25 cellular contexts compared by ENCODE assay signal in the genomic region with DNA sequence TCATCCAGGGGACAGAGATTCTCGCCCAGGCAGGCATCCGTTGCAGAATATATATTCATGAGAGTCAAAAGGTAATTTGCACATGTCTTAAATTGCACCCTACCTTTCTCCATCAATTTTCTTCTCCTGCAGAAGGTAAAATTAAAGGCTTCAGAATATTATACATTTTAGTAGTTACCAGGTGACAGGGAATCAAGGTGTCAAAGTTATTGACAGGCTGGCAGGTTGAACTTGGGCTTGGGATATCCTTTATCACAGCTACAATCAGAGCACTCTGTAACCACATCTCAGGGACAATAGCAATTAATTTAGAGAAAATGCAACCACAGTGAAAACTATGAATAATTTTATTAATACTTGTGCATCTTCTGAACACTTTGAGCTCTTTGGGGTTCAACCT.
"Had no signal": no experiment of that assay in that cellular context is flagged by ENCODE, and none has a peak within 500 bp of the region (broad histone marks: within the 10 kb centered on the region; RNA-seq: fewer than 3 reads in every experiment).

No MANE protein-coding gene starts in this region.

- H3K9me3 Mint-ChIP-seq: dendritic cell treated with granulocyte-macrophage colony-stimulating factor and Interleukin-4, amounts not matched to agents 40 ng/mL and 50 ng/mL, for 4 days; effector memory CD8-positive, alpha-beta T cell had no signal

- H3K36me3 ChIP-seq: colonic mucosa, esophagus muscularis mucosa, esophagus squamous epithelium, gastrocnemius medialis, gastroesophageal sphincter, heart left ventricle, heart right ventricle had no signal

- H3K27me3 ChIP-seq: colonic mucosa, dorsolateral prefrontal cortex, esophagus muscularis mucosa, esophagus squamous epithelium, foreskin keratinocyte, gastrocnemius medialis, gastroesophageal sphincter had no signal

- H3K27ac Mint-ChIP-seq: dendritic cell treated with granulocyte-macrophage colony-stimulating factor and Interleukin-4, amounts not matched to agents 40 ng/mL and 50 ng/mL, for 4 days; effector memory CD8-positive, alpha-beta T cell; endodermal cell had no signal

- H3K27ac ChIP-seq: colonic mucosa, coronary artery, dorsolateral prefrontal cortex, epithelial cell of prostate, esophagus muscularis mucosa, esophagus squamous epithelium, foreskin keratinocyte, gastrocnemius medialis, gastroesophageal sphincter, heart left ventricle, heart right ventricle had no signal

- H3K9me3 ChIP-seq: colonic mucosa, esophagus muscularis mucosa, esophagus squamous epithelium, gastrocnemius medialis, gastroesophageal sphincter had no signal

- H3K4me3 ChIP-seq: colonic mucosa, coronary artery, dorsolateral prefrontal cortex, esophagus muscularis mucosa, esophagus squamous epithelium, gastrocnemius medialis, gastroesophageal sphincter, heart left ventricle, heart right ventricle had no signal

- H3K4me1 Mint-ChIP-seq: endodermal cell had no signal

- ATAC-seq: effector memory CD8-positive, alpha-beta T cell; esophagus mucosa; foreskin keratinocyte; gastrocnemius medialis; gastroesophageal sphincter; heart left ventricle had no signal

- H3K4me3 Mint-ChIP-seq: dendritic cell treated with granulocyte-macrophage colony-stimulating factor and Interleukin-4, amounts not matched to agents 40 ng/mL and 50 ng/mL, for 4 days; effector memory CD8-positive, alpha-beta T cell; endodermal cell had no signal

- DNase-seq: colonic mucosa; cortex of kidney; dermis blood vessel endothelial cell; dorsolateral prefrontal cortex; effector CD4-positive, alpha-beta T cell; effector CD8-positive, alpha-beta T cell; effector memory CD4-positive, alpha-beta T cell; effector memory CD8-positive, alpha-beta T cell; endodermal cell; erythroblast; esophagus squamous epithelium; foreskin fibroblast; foreskin keratinocyte; foreskin melanocyte; gastrocnemius medialis; glutamatergic neuron; head of caudate nucleus; heart left ventricle; heart right ventricle had no signal
